Comparison of ENCODE assay signal across 8 cellular contexts in genomic region chr19:43983544-43983911, GRCh38. TPM values are rescaled to one million over a fixed set of nuclear protein-coding genes. Genes with fewer than 3 reads are reported as not detected.
DNase-seq lines count a peak whose midpoint lies in the region; ATAC-seq and TF ChIP-seq lines count a peak whose summit lies in the region.

No MANE protein-coding gene starts in this region.

- intact Hi-C loops in right cardiac atrium (cut with DNase I) = no loop called here

- TF ChIP-seq POLR2A in suprapubic skin (IDR thresholded peaks at IDR 0.05) = no peak

- no peak for DNase-seq in activated T-cell treated with anti-CD3 and anti-CD28 coated beads, Interleukin-2, amount 50 U/mL, for 24 hours
- DNase-seq in activated T-cell treated with anti-CD3 and anti-CD28 coated beads, Interleukin-2, amount 50 U/mL, for 48 hours = no peak
- DNase-seq in SJCRH30 (no peak), right cardiac atrium (no peak), suprapubic skin (ENCODE audit: low spot score in 2 of 2) (no peak), ecto neural progenitor cell (ENCODE audit: low spot score) (no peak), cerebellar nuclear complex (lab: John Stamatoyannopoulos, UW) (no peak)

- H3K36me3 ChIP-seq in SJCRH30 = no peaks in the 10 kb centered on the region
- peaks cover 3% of the 10 kb centered on the region for H3K36me3 ChIP-seq in suprapubic skin

- TF ChIP-seq CTCF in suprapubic skin (IDR thresholded peaks at IDR 0.05) = no peak

- H3K4me3 Mint-ChIP-seq in activated T-cell treated with anti-CD3 and anti-CD28 coated beads, Interleukin-2, amount 50 U/mL, for 24 hours = peak overlapping the region; percentile 59

- H3K4me1 Mint-ChIP-seq in activated T-cell treated with anti-CD3 and anti-CD28 coated beads, Interleukin-2, amount 50 U/mL, for 24 hours (ENCODE audit: low read depth) = peaks cover 14% of the 10 kb centered on the region

- 73% methylated on average over 2 of the region's 2 CpGs for WGBS in right cardiac atrium
- 76% methylated on average over 2 of the region's 2 CpGs for WGBS in suprapubic skin

- TF ChIP-seq EP300 in suprapubic skin (IDR thresholded peaks at IDR 0.05) = no peak

- peaks cover 29% of the 10 kb centered on the region for H3K36me3 Mint-ChIP-seq in activated T-cell treated with anti-CD3 and anti-CD28 coated beads, Interleukin-2, amount 50 U/mL, for 24 hours (ENCODE audit: low read depth)

- H3K9me3 ChIP-seq in SJCRH30 (replicated peaks) = no peaks in the 10 kb centered on the region
- no peaks in the 10 kb centered on the region for H3K9me3 ChIP-seq in right cardiac atrium (ENCODE audit: control insufficient read depth, low read length)
- H3K9me3 ChIP-seq in suprapubic skin = peaks cover 13% of the 10 kb centered on the region

- no peak overlapping the region for H3K27ac Mint-ChIP-seq in activated T-cell treated with anti-CD3 and anti-CD28 coated beads, Interleukin-2, amount 50 U/mL, for 24 hours

- H3K27me3 ChIP-seq in SJCRH30 = no peaks in the 10 kb centered on the region
- no peaks in the 10 kb centered on the region for H3K27me3 ChIP-seq in right cardiac atrium (ENCODE audit: control insufficient read depth, insufficient read depth)
- no peaks in the 10 kb centered on the region for H3K27me3 ChIP-seq in suprapubic skin

- H3K27ac ChIP-seq in SJCRH30 (no peak overlapping the region), right cardiac atrium (ENCODE audit: low read length) (no peak overlapping the region), suprapubic skin (no peak overlapping the region)

- 0 out of 2 replicates have a peak, but pooled peaks cover 2% of the 10 kb centered on the region for H3K4me1 ChIP-seq in SJCRH30
- H3K4me1 ChIP-seq in right cardiac atrium (ENCODE audit: control insufficient read depth, insufficient read depth, low read length) = peaks cover 2% of the 10 kb centered on the region
- H3K4me1 ChIP-seq in suprapubic skin = peaks cover 9% of the 10 kb centered on the region

- peaks cover 14% of the 10 kb centered on the region for H3K9me3 Mint-ChIP-seq in activated T-cell treated with anti-CD3 and anti-CD28 coated beads, Interleukin-2, amount 50 U/mL, for 24 hours

- ATAC-seq in right cardiac atrium (no peak), GM18517 (IDR thresholded peaks at IDR 0.05; ENCODE audit: unreplicated experiment) (no peak)

- no peaks in the 10 kb centered on the region for H3K27me3 Mint-ChIP-seq in activated T-cell treated with anti-CD3 and anti-CD28 coated beads, Interleukin-2, amount 50 U/mL, for 24 hours

- H3K4me3 ChIP-seq in SJCRH30 = peak overlapping the region; percentile 77
- H3K4me3 ChIP-seq in right cardiac atrium (ENCODE audit: low read length) = peak overlapping the region; percentile 98
- peak overlapping the region; percentile 77 for H3K4me3 ChIP-seq in suprapubic skin

RNA-seq across cellular contexts. Expression of gene ZNF155, which starts 0.5 kb away (rescaled TPM):
- total RNA-seq in SJCRH30 (2014; rRNA removed; shearing (Covaris generic)) = 6.8 and 8.1 TPM in 2 replicates
- total RNA-seq in right cardiac atrium = 10 to 100 TPM in 1 of 4 donors, 1 to 10 TPM in 3; 6.9 to 11.5 (median 7.4) TPM
- 6.0 TPM for polyA plus RNA-seq in right cardiac atrium
- 1 to 10 TPM; 2.2 to 10.0 (median 8.0) TPM for total RNA-seq in suprapubic skin

RNA-seq across cellular contexts. Expression of gene ZNF230, which starts 19.2 kb away (rescaled TPM):
- 6.0 and 6.5 TPM in 2 replicates for total RNA-seq in SJCRH30 (2014; rRNA removed; shearing (Covaris generic))
- total RNA-seq in right cardiac atrium (1 to 10 TPM; 3.4 to 4.2 (median 3.7) TPM), suprapubic skin (10 to 100 TPM in 1 of 4 donors, 1 to 10 TPM in 3; 1.7 to 11.3 (median 2.3) TPM)
- polyA plus RNA-seq in right cardiac atrium = 1.9 TPM

RNA-seq across cellular contexts. Expression of gene ZNF221, which starts 32.5 kb away (rescaled TPM):
- 7.5 and 8.5 TPM in 2 replicates for total RNA-seq in SJCRH30 (2014; rRNA removed; shearing (Covaris generic))
- total RNA-seq in right cardiac atrium (1 to 10 TPM; 4.5 to 7.3 (median 5.8) TPM), suprapubic skin (1 to 10 TPM; 2.1 to 6.8 (median 3.0) TPM)
- 2.9 TPM for polyA plus RNA-seq in right cardiac atrium

RNA-seq across cellular contexts. Expression of gene ZNF222, which starts 41.7 kb away (rescaled TPM):
- total RNA-seq in SJCRH30 (2014; rRNA removed; shearing (Covaris generic)) = 6.9 and 9.2 TPM in 2 replicates
- total RNA-seq in right cardiac atrium (1 to 10 TPM; 3.6 to 4.6 (median 4.0) TPM), suprapubic skin (1 to 10 TPM; 2.7 to 4.3 (median 3.4) TPM)
- 3.8 TPM for polyA plus RNA-seq in right cardiac atrium

RNA-seq across cellular contexts. Expression of gene ZNF45, which starts 48.4 kb away (rescaled TPM):
- total RNA-seq in SJCRH30 (2014; rRNA removed; shearing (Covaris generic)) = 14.2 and 14.4 TPM in 2 replicates
- 1 to 10 TPM; 8.1 to 9.0 (median 8.6) TPM for total RNA-seq in right cardiac atrium
- 2.7 TPM for polyA plus RNA-seq in right cardiac atrium
- total RNA-seq in suprapubic skin = 10 to 100 TPM in 2 of 4 donors, 1 to 10 TPM in 2; 5.8 to 10.8 (median 9.9) TPM
